ENCODE assay signal across 14 cellular contexts in the genomic region with DNA sequence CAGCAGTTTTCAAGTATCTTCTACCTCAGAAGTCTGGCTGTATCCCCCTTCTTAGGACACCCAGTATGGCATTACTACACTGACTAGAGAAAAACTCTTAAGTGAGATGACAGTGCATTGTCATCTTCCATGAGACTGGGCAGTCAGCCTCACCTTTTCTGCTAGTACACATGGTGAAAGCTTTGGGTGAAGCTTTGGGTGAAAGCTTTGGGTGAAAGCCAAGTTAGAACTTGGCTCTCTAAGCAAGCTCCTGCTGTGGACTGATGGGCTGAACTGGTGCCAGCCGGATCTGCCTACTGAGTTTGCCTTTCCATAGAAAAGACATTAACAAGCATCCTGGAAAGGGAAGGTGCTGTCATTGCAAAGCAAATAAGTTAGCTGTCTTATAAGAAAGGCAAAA. TPM values are rescaled to one million over a fixed set of nuclear protein-coding genes. Genes with fewer than 3 reads are reported as not detected.
DNase-seq lines count a peak whose midpoint lies in the region; ATAC-seq and TF ChIP-seq lines count a peak whose summit lies in the region.
"Had no signal": no experiment of that assay in that cellular context is flagged by ENCODE, and none has a peak within 500 bp of the region (broad histone marks: within the 10 kb centered on the region; RNA-seq: fewer than 3 reads in every experiment).

No MANE protein-coding gene starts in this region.

- DNase-seq in G401 (ENCODE audit: low spot score) (peak; percentile 14), NCI-H1092 treated with DMSO at 0.1 percent for 48 hours (lab: John Stamatoyannopoulos, UW) (peak; percentile 92), NCI-H69 (lab: John Stamatoyannopoulos, UW) (peak; percentile 96), glomerular visceral epithelial cell (ENCODE audit: extremely low spot score) (peak; percentile 60), foreskin keratinocyte (no peak), SIG-M5 treated with dmso at 0.1 percent for 504 hours (lab: John Stamatoyannopoulos, UW; ENCODE audit: unreplicated experiment) (no peak)
- no peak for DNase-seq in NK-92 treated with Interleukin-12 subunit alpha and Interleukin-12 subunit beta, amount 100 ng/mL, for 24 hours (lab: John Stamatoyannopoulos, UW)
- DNase-seq: activated CD4-positive, alpha-beta T cell treated with anti-CD3 and anti-CD28 coated beads, Interleukin-2, amount 10 ng/mL, durations not matched to agents 24 days and 14 days; activated T-cell treated with anti-CD3 and anti-CD28 coated beads, Interleukin-2, amount 50 U/mL, for 48 hours; mesenchymal stem cell; small intestine; T-cell had no signal

- H3K4me1 ChIP-seq in foreskin keratinocyte, result no peaks in the 10 kb centered on the region

- peaks cover 17% of the 10 kb centered on the region for H3K27me3 ChIP-seq in foreskin keratinocyte

- ATAC-seq in GM19463 (IDR thresholded peaks at IDR 0.05; ENCODE audit: unreplicated experiment) (no peak), foreskin keratinocyte (no peak)
- ATAC-seq: T-cell had no signal

- no peak overlapping the region for H3K27ac ChIP-seq in foreskin keratinocyte
- H3K27ac ChIP-seq: C4-2B had no signal

- TF ChIP-seq CTCF in foreskin keratinocyte (conservative IDR thresholded peaks at IDR 0.05), result no peak

- in situ Hi-C loops in G401 (cut with HindIII; ENCODE audit: low sequenced_read_pairs), result no loop called here

RNA-seq across cellular contexts. Expression of gene EPHA5, which starts 8.8 kb away (rescaled TPM):
- total RNA-seq in G401 (2014; rRNA removed; shearing (Covaris generic)), result 0.06 and 0.24 TPM in 2 replicates
- not detected in 2 replicates for total RNA-seq in foreskin keratinocyte
- not detected in 2 replicates for polyA plus RNA-seq in foreskin keratinocyte
- total RNA-seq: activated CD4-positive, alpha-beta T cell treated with anti-CD3 and anti-CD28 coated beads, Interleukin-2, amount 10 ng/mL, durations not matched to agents 24 days and 14 days; T-cell had no signal

Comparison
In these comparisons a context has a peak if more than half of its experiments do, and no peak if none do; other contexts are left out.
1. DNase-seq: peak in G401 (single experiment), NCI-H1092 treated with DMSO at 0.1 percent for 48 hours (single experiment), NCI-H69 (single experiment) and glomerular visceral epithelial cell (single experiment); none in NK-92 treated with Interleukin-12 subunit alpha and Interleukin-12 subunit beta, amount 100 ng/mL, for 24 hours (single experiment), foreskin keratinocyte (0 of 2) and SIG-M5 treated with dmso at 0.1 percent for 504 hours (single experiment).